ENCODE assay signal across 1 cellular context in the genomic region with DNA sequence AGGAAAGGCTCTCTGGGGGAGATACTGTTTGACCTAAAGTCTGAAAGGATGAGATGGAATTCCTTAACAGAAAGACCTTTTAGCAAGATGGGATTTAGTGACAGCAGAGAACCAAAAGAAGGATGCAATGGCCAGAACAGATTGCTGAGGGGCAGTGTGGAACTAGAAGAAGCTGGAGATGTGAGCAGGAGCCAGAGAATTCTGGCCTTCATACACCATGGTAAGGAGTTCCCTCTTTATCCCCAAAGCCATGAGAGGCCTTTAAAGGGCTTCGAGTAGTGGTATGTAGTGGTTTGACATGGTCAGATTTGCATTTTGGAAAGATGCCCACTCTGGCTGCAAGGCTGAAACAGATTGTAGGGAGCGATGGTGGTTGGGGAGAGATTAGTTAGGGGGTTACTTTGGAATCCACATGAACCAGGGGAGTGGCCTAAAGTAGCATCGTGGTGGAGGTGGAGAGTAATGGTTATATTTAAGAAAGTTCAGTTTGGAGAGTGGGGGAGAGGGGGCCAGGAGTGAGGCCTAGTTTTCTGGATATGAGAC.
TF ChIP-seq lines count a peak whose summit lies in the region.

No MANE protein-coding gene starts in this region.

TF ChIP-seq in H1, 55 proteins besides CTCF, POLR2A, EP300 and RAD21 (continued from another document):
- TF ChIP-seq, protein P1, sequence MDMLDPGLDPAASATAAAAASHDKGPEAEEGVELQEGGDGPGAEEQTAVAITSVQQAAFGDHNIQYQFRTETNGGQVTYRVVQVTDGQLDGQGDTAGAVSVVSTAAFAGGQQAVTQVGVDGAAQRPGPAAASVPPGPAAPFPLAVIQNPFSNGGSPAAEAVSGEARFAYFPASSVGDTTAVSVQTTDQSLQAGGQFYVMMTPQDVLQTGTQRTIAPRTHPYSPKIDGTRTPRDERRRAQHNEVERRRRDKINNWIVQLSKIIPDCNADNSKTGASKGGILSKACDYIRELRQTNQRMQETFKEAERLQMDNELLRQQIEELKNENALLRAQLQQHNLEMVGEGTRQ (IDR thresholded peaks at IDR 0.05; ENCODE audit: low read length) = no peak
- TF ChIP-seq EGR1 (IDR thresholded peaks at IDR 0.05; ENCODE audit: borderline replicate concordance, low read depth, low read length) (no peak), CEBPB (IDR thresholded peaks at IDR 0.05; ENCODE audit: low read depth, low read length) (no peak), SIRT6 (IDR thresholded peaks at IDR 0.05; ENCODE audit: low read length) (no peak), HDAC6 (IDR thresholded peaks at IDR 0.05; ENCODE audit: low read depth, low read length) (no peak), SRF (IDR thresholded peaks at IDR 0.05; ENCODE audit: low read depth, low read length) (no peak), POLR2AphosphoS5 (IDR thresholded peaks at IDR 0.05; ENCODE audit: low read depth, low read length) (no peak), KDM1A (IDR thresholded peaks at IDR 0.05; ENCODE audit: borderline replicate concordance, low read length) (no peak), JUND (IDR thresholded peaks at IDR 0.05; ENCODE audit: low read length) (no peak), CREB1 (IDR thresholded peaks at IDR 0.05) (no peak), MAFK (IDR thresholded peaks at IDR 0.05; ENCODE audit: low read depth, low read length) (no peak), SP2 (IDR thresholded peaks at IDR 0.05; ENCODE audit: low read length) (no peak), TEAD4 (IDR thresholded peaks at IDR 0.05; ENCODE audit: low read depth, low read length) (no peak), ZNF274 (IDR thresholded peaks at IDR 0.05; ENCODE audit: borderline replicate concordance, extremely low read depth, low read length) (no peak)
- TF ChIP-seq, protein P2, sequence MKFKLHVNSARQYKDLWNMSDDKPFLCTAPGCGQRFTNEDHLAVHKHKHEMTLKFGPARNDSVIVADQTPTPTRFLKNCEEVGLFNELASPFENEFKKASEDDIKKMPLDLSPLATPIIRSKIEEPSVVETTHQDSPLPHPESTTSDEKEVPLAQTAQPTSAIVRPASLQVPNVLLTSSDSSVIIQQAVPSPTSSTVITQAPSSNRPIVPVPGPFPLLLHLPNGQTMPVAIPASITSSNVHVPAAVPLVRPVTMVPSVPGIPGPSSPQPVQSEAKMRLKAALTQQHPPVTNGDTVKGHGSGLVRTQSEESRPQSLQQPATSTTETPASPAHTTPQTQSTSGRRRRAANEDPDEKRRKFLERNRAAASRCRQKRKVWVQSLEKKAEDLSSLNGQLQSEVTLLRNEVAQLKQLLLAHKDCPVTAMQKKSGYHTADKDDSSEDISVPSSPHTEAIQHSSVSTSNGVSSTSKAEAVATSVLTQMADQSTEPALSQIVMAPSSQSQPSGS (IDR thresholded peaks at IDR 0.05; ENCODE audit: low read length) = no peak
